1 cellular context compared by ENCODE assay signal in the genomic region with DNA sequence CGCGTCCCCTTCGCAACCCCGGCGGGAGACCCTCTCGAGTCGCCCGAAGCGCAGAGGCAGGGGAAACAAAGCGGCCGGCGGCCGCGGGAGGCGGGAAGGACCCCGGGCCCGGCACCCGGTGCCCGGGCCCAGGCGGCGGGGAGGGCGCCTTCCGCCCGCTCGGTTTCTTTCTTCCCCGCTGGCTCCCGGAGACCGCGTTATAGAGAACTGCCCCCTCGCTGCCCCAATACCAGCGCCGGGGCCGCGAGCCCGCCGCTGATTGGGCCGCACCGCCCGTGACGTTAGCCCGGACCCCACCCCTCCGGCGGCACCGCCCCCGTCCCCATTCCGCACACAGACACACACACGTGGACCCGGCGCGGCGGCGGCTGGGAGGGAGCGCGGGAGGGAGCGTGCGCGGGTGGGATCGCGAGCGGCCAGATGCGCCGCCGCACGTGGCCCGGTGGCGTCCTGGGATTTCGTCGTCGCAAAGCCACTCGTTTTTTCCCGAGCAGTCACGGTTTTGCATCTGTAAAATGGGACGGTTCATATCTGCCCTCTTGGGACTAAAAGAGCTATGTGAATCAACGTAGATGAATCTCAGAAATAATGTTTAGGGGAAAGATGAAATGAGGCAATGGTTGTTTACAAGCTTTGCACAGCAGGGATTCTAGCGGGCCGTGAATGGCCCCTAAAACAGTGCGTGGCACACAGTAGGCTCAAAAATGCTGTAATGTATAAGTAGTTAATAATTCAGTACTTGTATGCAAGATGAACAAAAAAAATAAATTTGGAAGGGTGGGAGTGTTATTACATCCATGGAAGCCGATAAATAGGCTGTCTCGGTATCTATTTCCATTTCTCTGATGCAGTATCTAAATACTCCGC.
A peak's percentile ranks its signal among the peaks of the same experiment; 100 is the strongest.
TF ChIP-seq lines count a peak whose summit lies in the region.

A gene (minus strand): TSS at position 209 of the 867 bp plus-strand sequence. CDS start 462 bp downstream, outside the sequence.

TF ChIP-seq in K562, 482 proteins besides CTCF, POLR2A, EP300 and RAD21 (continued from another document and continues in another):
- TF ChIP-seq, protein P1, sequence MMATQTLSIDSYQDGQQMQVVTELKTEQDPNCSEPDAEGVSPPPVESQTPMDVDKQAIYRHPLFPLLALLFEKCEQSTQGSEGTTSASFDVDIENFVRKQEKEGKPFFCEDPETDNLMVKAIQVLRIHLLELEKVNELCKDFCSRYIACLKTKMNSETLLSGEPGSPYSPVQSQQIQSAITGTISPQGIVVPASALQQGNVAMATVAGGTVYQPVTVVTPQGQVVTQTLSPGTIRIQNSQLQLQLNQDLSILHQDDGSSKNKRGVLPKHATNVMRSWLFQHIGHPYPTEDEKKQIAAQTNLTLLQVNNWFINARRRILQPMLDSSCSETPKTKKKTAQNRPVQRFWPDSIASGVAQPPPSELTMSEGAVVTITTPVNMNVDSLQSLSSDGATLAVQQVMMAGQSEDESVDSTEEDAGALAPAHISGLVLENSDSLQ (IDR thresholded peaks at IDR 0.05), result no peak
- TF ChIP-seq PML (IDR thresholded peaks at IDR 0.05; ENCODE audit: low read length), result no peak
- TF ChIP-seq ATF1 (CRISPR knock-in tag; IDR thresholded peaks at IDR 0.05), result no peak
- TF ChIP-seq ATF1 (tag; IDR thresholded peaks at IDR 0.05), result peak; percentile 80
- no peak for TF ChIP-seq HNRNPH1 (optimal IDR thresholded peaks at IDR 0.05; ENCODE audit: low read depth, low read length)
- no peak for TF ChIP-seq BRCA1 (IDR thresholded peaks at IDR 0.05)
- no peak for TF ChIP-seq BRCA1 (CRISPR knock-in tag; IDR thresholded peaks at IDR 0.05)
- TF ChIP-seq ELF2 (CRISPR knock-in tag; IDR thresholded peaks at IDR 0.05), result no peak
- TF ChIP-seq HCFC1 (IDR thresholded peaks at IDR 0.05; ENCODE audit: low read depth, low read length), result no peak
- TF ChIP-seq, protein P2, sequence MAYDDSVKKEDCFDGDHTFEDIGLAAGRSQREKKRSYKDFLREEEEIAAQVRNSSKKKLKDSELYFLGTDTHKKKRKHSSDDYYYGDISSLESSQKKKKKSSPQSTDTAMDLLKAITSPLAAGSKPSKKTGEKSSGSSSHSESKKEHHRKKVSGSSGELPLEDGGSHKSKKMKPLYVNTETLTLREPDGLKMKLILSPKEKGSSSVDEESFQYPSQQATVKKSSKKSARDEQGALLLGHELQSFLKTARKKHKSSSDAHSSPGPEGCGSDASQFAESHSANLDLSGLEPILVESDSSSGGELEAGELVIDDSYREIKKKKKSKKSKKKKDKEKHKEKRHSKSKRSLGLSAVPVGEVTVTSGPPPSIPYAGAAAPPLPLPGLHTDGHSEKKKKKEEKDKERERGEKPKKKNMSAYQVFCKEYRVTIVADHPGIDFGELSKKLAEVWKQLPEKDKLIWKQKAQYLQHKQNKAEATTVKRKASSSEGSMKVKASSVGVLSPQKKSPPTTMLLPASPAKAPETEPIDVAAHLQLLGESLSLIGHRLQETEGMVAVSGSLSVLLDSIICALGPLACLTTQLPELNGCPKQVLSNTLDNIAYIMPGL (CRISPR knock-in tag; IDR thresholded peaks at IDR 0.05), result no peak
- TF ChIP-seq ZFP30 (CRISPR knock-in tag; IDR thresholded peaks at IDR 0.05; ENCODE audit: borderline replicate concordance), result no peak
- TF ChIP-seq ZNF217 (CRISPR knock-in tag; IDR thresholded peaks at IDR 0.05), result no peak
- TF ChIP-seq, protein P3, sequence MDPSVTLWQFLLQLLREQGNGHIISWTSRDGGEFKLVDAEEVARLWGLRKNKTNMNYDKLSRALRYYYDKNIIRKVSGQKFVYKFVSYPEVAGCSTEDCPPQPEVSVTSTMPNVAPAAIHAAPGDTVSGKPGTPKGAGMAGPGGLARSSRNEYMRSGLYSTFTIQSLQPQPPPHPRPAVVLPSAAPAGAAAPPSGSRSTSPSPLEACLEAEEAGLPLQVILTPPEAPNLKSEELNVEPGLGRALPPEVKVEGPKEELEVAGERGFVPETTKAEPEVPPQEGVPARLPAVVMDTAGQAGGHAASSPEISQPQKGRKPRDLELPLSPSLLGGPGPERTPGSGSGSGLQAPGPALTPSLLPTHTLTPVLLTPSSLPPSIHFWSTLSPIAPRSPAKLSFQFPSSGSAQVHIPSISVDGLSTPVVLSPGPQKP (CRISPR knock-in tag; IDR thresholded peaks at IDR 0.05), result no peak
- TF ChIP-seq NFIX (CRISPR knock-in tag; IDR thresholded peaks at IDR 0.05; ENCODE audit: low read depth), result no peak
- no peak for TF ChIP-seq FOSL1 (tag; conservative IDR thresholded peaks at IDR 0.05)
- TF ChIP-seq KDM5B (IDR thresholded peaks at IDR 0.05; ENCODE audit: insufficient replicate concordance, low read depth, low read length), result no peak
- TF ChIP-seq RNF2 (IDR thresholded peaks at IDR 0.05), result peak; percentile 62; the same call in 1 of the 2 replicates
- TF ChIP-seq, protein P4, sequence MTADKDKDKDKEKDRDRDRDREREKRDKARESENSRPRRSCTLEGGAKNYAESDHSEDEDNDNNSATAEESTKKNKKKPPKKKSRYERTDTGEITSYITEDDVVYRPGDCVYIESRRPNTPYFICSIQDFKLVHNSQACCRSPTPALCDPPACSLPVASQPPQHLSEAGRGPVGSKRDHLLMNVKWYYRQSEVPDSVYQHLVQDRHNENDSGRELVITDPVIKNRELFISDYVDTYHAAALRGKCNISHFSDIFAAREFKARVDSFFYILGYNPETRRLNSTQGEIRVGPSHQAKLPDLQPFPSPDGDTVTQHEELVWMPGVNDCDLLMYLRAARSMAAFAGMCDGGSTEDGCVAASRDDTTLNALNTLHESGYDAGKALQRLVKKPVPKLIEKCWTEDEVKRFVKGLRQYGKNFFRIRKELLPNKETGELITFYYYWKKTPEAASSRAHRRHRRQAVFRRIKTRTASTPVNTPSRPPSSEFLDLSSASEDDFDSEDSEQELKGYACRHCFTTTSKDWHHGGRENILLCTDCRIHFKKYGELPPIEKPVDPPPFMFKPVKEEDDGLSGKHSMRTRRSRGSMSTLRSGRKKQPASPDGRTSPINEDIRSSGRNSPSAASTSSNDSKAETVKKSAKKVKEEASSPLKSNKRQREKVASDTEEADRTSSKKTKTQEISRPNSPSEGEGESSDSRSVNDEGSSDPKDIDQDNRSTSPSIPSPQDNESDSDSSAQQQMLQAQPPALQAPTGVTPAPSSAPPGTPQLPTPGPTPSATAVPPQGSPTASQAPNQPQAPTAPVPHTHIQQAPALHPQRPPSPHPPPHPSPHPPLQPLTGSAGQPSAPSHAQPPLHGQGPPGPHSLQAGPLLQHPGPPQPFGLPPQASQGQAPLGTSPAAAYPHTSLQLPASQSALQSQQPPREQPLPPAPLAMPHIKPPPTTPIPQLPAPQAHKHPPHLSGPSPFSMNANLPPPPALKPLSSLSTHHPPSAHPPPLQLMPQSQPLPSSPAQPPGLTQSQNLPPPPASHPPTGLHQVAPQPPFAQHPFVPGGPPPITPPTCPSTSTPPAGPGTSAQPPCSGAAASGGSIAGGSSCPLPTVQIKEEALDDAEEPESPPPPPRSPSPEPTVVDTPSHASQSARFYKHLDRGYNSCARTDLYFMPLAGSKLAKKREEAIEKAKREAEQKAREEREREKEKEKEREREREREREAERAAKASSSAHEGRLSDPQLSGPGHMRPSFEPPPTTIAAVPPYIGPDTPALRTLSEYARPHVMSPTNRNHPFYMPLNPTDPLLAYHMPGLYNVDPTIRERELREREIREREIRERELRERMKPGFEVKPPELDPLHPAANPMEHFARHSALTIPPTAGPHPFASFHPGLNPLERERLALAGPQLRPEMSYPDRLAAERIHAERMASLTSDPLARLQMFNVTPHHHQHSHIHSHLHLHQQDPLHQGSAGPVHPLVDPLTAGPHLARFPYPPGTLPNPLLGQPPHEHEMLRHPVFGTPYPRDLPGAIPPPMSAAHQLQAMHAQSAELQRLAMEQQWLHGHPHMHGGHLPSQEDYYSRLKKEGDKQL (CRISPR knock-in tag; IDR thresholded peaks at IDR 0.05; ENCODE audit: borderline replicate concordance), result no peak
- TF ChIP-seq YBX1 (IDR thresholded peaks at IDR 0.05), result no peak
- TF ChIP-seq NFE2 (IDR thresholded peaks at IDR 0.05; ENCODE audit: low read depth), result no peak
- TF ChIP-seq, protein P5, sequence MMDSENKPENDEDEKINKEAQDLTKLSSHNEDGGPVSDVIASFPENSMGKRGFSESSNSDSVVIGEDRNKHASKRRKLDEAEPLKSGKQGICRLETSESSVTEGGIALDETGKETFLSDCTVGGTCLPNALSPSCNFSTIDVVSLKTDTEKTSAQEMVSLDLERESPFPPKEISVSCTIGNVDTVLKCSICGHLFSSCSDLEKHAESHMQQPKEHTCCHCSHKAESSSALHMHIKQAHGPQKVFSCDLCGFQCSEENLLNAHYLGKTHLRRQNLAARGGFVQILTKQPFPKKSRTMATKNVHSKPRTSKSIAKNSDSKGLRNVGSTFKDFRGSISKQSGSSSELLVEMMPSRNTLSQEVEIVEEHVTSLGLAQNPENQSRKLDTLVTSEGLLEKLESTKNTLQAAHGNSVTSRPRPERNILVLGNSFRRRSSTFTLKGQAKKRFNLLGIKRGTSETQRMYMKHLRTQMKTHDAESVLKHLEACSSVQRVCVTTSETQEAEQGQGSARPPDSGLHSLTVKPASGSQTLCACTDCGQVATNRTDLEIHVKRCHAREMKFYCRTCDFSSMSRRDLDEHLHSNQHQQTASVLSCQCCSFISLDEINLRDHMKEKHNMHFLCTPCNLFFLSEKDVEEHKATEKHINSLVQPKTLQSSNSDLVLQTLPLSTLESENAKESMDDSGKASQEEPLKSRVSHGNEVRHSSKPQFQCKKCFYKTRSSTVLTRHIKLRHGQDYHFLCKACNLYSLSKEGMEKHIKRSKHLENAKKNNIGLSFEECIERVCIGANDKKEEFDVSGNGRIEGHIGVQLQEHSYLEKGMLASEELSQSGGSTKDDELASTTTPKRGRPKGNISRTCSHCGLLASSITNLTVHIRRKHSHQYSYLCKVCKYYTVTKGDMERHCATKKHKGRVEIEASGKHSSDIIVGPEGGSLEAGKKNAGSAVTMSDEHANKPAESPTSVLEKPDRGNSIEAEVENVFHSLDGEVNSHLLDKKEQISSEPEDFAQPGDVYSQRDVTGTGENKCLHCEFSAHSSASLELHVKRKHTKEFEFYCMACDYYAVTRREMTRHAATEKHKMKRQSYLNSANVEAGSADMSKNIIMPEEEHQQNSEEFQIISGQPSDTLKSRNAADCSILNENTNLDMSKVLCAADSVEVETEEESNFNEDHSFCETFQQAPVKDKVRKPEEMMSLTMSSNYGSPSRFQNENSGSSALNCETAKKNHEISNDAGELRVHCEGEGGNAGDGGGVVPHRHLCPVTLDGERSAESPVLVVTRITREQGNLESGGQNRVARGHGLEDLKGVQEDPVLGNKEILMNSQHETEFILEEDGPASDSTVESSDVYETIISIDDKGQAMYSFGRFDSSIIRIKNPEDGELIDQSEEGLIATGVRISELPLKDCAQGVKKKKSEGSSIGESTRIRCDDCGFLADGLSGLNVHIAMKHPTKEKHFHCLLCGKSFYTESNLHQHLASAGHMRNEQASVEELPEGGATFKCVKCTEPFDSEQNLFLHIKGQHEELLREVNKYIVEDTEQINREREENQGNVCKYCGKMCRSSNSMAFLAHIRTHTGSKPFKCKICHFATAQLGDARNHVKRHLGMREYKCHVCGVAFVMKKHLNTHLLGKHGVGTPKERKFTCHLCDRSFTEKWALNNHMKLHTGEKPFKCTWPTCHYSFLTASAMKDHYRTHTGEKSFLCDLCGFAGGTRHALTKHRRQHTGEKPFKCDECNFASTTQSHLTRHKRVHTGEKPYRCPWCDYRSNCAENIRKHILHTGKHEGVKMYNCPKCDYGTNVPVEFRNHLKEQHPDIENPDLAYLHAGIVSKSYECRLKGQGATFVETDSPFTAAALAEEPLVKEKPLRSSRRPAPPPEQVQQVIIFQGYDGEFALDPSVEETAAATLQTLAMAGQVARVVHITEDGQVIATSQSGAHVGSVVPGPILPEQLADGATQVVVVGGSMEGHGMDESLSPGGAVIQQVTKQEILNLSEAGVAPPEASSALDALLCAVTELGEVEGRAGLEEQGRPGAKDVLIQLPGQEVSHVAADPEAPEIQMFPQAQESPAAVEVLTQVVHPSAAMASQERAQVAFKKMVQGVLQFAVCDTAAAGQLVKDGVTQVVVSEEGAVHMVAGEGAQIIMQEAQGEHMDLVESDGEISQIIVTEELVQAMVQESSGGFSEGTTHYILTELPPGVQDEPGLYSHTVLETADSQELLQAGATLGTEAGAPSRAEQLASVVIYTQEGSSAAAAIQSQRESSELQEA (IDR thresholded peaks at IDR 0.05; ENCODE audit: low read depth), result no peak
- TF ChIP-seq PTBP1 (IDR thresholded peaks at IDR 0.05; ENCODE audit: low read depth, low read length), result no peak
- TF ChIP-seq, protein P6, sequence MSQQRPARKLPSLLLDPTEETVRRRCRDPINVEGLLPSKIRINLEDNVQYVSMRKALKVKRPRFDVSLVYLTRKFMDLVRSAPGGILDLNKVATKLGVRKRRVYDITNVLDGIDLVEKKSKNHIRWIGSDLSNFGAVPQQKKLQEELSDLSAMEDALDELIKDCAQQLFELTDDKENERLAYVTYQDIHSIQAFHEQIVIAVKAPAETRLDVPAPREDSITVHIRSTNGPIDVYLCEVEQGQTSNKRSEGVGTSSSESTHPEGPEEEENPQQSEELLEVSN (IDR thresholded peaks at IDR 0.05; ENCODE audit: borderline replicate concordance in 1 of 2, extremely low read depth in 1 of 2, insufficient read depth in 1 of 2, insufficient read length in 1 of 2, low read depth in 1 of 2, low read length in 1 of 2, poor library complexity in 1 of 2, severe bottlenecking in 1 of 2), result peak; percentile 98 to 100
- no peak for TF ChIP-seq ZNF140 (CRISPR knock-in tag; IDR thresholded peaks at IDR 0.05)
- TF ChIP-seq NCOR1 (IDR thresholded peaks at IDR 0.05), result peak; percentile 19; the same call in 1 of the 2 replicates
- TF ChIP-seq TGIF2 (CRISPR knock-in tag; IDR thresholded peaks at IDR 0.05), result no peak
- TF ChIP-seq, protein P7, sequence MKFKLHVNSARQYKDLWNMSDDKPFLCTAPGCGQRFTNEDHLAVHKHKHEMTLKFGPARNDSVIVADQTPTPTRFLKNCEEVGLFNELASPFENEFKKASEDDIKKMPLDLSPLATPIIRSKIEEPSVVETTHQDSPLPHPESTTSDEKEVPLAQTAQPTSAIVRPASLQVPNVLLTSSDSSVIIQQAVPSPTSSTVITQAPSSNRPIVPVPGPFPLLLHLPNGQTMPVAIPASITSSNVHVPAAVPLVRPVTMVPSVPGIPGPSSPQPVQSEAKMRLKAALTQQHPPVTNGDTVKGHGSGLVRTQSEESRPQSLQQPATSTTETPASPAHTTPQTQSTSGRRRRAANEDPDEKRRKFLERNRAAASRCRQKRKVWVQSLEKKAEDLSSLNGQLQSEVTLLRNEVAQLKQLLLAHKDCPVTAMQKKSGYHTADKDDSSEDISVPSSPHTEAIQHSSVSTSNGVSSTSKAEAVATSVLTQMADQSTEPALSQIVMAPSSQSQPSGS (CRISPR knock-in tag; IDR thresholded peaks at IDR 0.05), result no peak
- TF ChIP-seq MXI1 (IDR thresholded peaks at IDR 0.05; ENCODE audit: low read depth, low read length), result peak; percentile 71; the same call in 1 of the 2 replicates
- no peak for TF ChIP-seq BRD4 (IDR thresholded peaks at IDR 0.05)
- TF ChIP-seq SIN3A (IDR thresholded peaks at IDR 0.05; ENCODE audit: borderline replicate concordance in 2 of 2, control insufficient read depth in 1 of 2, low read depth in 2 of 2, low read length in 2 of 2), result peak in 1 of 2 experiments; percentile 92; a peak in 1 of 4 replicates
- TF ChIP-seq MCM2 (IDR thresholded peaks at IDR 0.05; ENCODE audit: low read depth), result no peak
- no peak for TF ChIP-seq TCF7L2 (IDR thresholded peaks at IDR 0.05; ENCODE audit: low read depth, low read length)
- TF ChIP-seq, protein P8, sequence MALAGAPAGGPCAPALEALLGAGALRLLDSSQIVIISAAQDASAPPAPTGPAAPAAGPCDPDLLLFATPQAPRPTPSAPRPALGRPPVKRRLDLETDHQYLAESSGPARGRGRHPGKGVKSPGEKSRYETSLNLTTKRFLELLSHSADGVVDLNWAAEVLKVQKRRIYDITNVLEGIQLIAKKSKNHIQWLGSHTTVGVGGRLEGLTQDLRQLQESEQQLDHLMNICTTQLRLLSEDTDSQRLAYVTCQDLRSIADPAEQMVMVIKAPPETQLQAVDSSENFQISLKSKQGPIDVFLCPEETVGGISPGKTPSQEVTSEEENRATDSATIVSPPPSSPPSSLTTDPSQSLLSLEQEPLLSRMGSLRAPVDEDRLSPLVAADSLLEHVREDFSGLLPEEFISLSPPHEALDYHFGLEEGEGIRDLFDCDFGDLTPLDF (CRISPR knock-in tag; IDR thresholded peaks at IDR 0.05), result 0 out of 2 replicates have a peak, but pooled peaks have one; percentile 64
- no peak for TF ChIP-seq TAF7 (tag; IDR thresholded peaks at IDR 0.05)
- TF ChIP-seq RHOXF2B (CRISPR knock-in tag; conservative IDR thresholded peaks at IDR 0.05), result no peak
